Comparison of ENCODE assay signal across 1 cellular context in genomic region chr2:1715184-1716012, GRCh38.
A peak's percentile ranks its signal among the peaks of the same experiment; 100 is the strongest.
TF ChIP-seq lines count a peak whose summit lies in the region.

No MANE protein-coding gene starts in this region.

TF ChIP-seq in SK-N-SH, 30 proteins besides CTCF, POLR2A, EP300 and RAD21 (continued from another document):
- TF ChIP-seq USF2 (IDR thresholded peaks at IDR 0.05; ENCODE audit: borderline replicate concordance, low read depth, low read length) = no peak
- TF ChIP-seq EZH2phosphoT487 (IDR thresholded peaks at IDR 0.05; ENCODE audit: borderline replicate concordance, low read depth) = no peak
- TF ChIP-seq JUND (IDR thresholded peaks at IDR 0.05) = no peak
- TF ChIP-seq TAF1 (IDR thresholded peaks at IDR 0.05; ENCODE audit: borderline replicate concordance, low read depth, low read length) = no peak
- TF ChIP-seq GATA2 (CRISPR knock-in tag; IDR thresholded peaks at IDR 0.05) = no peak; the same call in 1 of the 2 replicates
- peak; percentile 85 for TF ChIP-seq FOXJ3 (CRISPR knock-in tag; IDR thresholded peaks at IDR 0.05)
- peak; percentile 97 for TF ChIP-seq MXI1 (IDR thresholded peaks at IDR 0.05; ENCODE audit: low read depth, low read length)
- no peak for TF ChIP-seq IRF3 (IDR thresholded peaks at IDR 0.05; ENCODE audit: low read depth, low read length)
- no peak for TF ChIP-seq GABPA (IDR thresholded peaks at IDR 0.05; ENCODE audit: low read depth)
- peak; percentile 99 for TF ChIP-seq RCOR1 (IDR thresholded peaks at IDR 0.05; ENCODE audit: low read length)
- no peak for TF ChIP-seq FOSL2 (IDR thresholded peaks at IDR 0.05; ENCODE audit: borderline replicate concordance, low read depth)
- TF ChIP-seq REST (IDR thresholded peaks at IDR 0.05; ENCODE audit: low read depth, low read length) = no peak
- no peak; the same call in 1 of the 2 replicates for TF ChIP-seq POLR2AphosphoS5 (IDR thresholded peaks at IDR 0.05; ENCODE audit: low read depth, low read length)
- TF ChIP-seq PBX3 (IDR thresholded peaks at IDR 0.05) = 0 out of 2 replicates have a peak, but pooled peaks have one; percentile 10
- no peak; the same call in 1 of the 2 replicates for TF ChIP-seq RXRA (IDR thresholded peaks at IDR 0.05; ENCODE audit: borderline replicate concordance, low read depth)
- no peak for TF ChIP-seq RFX5 (IDR thresholded peaks at IDR 0.05; ENCODE audit: low read length)
- 0 out of 2 replicates have a peak, but pooled peaks have one; percentile 15 for TF ChIP-seq FOXM1 (IDR thresholded peaks at IDR 0.05; ENCODE audit: low read depth)
- peak; percentile 26; the same call in 1 of the 2 replicates for TF ChIP-seq NFIC (IDR thresholded peaks at IDR 0.05; ENCODE audit: borderline replicate concordance)
- no peak for TF ChIP-seq USF1 (IDR thresholded peaks at IDR 0.05; ENCODE audit: borderline replicate concordance, low read depth)
- peak; percentile 90 for TF ChIP-seq MAX (IDR thresholded peaks at IDR 0.05; ENCODE audit: low read depth)
- TF ChIP-seq SIN3A (IDR thresholded peaks at IDR 0.05; ENCODE audit: borderline replicate concordance, low read depth, low read length) = no peak
- no peak for TF ChIP-seq YY1 (IDR thresholded peaks at IDR 0.05; ENCODE audit: low read depth)
- no peak for TF ChIP-seq ELF1 (IDR thresholded peaks at IDR 0.05)
- TF ChIP-seq TEAD4 (IDR thresholded peaks at IDR 0.05; ENCODE audit: borderline replicate concordance, insufficient read depth) = 0 out of 2 replicates have a peak, but pooled peaks have one; percentile 35
- TF ChIP-seq CHD2 (IDR thresholded peaks at IDR 0.05; ENCODE audit: low read length, partially characterized antibody) = peak; percentile 89
- peak; percentile 93 for TF ChIP-seq TCF12 (IDR thresholded peaks at IDR 0.05)
- no peak for TF ChIP-seq NRF1 (IDR thresholded peaks at IDR 0.05; ENCODE audit: low read depth, low read length)
- TF ChIP-seq MEF2A (IDR thresholded peaks at IDR 0.05; ENCODE audit: borderline replicate concordance, low read depth) = no peak
TF ChIP-seq in SK-N-SH: peak in this region for 10.
